ENCODE assay signal across 10 cellular contexts in genomic region chr10:16612148-16612742, GRCh38.
DNase-seq lines count a peak whose midpoint lies in the region; ATAC-seq and TF ChIP-seq lines count a peak whose summit lies in the region.
"Had no signal": no experiment of that assay in that cellular context is flagged by ENCODE, and none has a peak within 500 bp of the region (broad histone marks: within the 10 kb centered on the region; RNA-seq: fewer than 3 reads in every experiment).

No MANE protein-coding gene starts in this region.

- peak; percentile 36 for ATAC-seq in activated CD4-positive, alpha-beta T cell treated with anti-CD3 and anti-CD28 coated beads for 36 hours
- no peak for ATAC-seq in HG02840 (IDR thresholded peaks at IDR 0.05; ENCODE audit: low FRiP score, unreplicated experiment)
- ATAC-seq: heart left ventricle had no signal

- H3K9me3 Mint-ChIP-seq in activated CD4-positive, alpha-beta T cell treated with anti-CD3 and anti-CD28 coated beads for 36 hours (ENCODE audit: low read depth), result peaks cover 19% of the 10 kb centered on the region
- H3K9me3 Mint-ChIP-seq in endothelial cell (ENCODE audit: unreplicated experiment), result peaks cover 4% of the 10 kb centered on the region
- H3K9me3 Mint-ChIP-seq in progenitor cell of endocrine pancreas (ENCODE audit: low read depth), result peaks cover 17% of the 10 kb centered on the region

- no peaks in the 10 kb centered on the region for H3K4me1 Mint-ChIP-seq in activated CD4-positive, alpha-beta T cell treated with anti-CD3 and anti-CD28 coated beads for 36 hours
- no peaks in the 10 kb centered on the region for H3K4me1 Mint-ChIP-seq in endothelial cell (ENCODE audit: unreplicated experiment)
- H3K4me1 Mint-ChIP-seq in progenitor cell of endocrine pancreas (ENCODE audit: low read depth), result no peaks in the 10 kb centered on the region

- DNase-seq in activated CD4-positive, alpha-beta T cell treated with anti-CD3 and anti-CD28 coated beads for 36 hours, result peak; percentile 33
- DNase-seq in activated CD4-positive, alpha-beta T cell treated with anti-CD3 and anti-CD28 coated beads for 1 hour, result no peak
- peak; percentile 33 for DNase-seq in NCI-H460 (ENCODE audit: extremely low read depth, low read depth)
- peak; percentile 60 for DNase-seq in endothelial cell (ENCODE audit: low spot score)
- peak; percentile 37 for DNase-seq in progenitor cell of endocrine pancreas (ENCODE audit: low spot score, unreplicated experiment)
- DNase-seq in occipital lobe (lab: John Stamatoyannopoulos, UW), result no peak
- no peak for DNase-seq in left ventricle myocardium inferior
- DNase-seq: activated effector memory CD4-positive, alpha-beta T cell treated with anti-CD3 and anti-CD28 coated beads, Interleukin-2, amount 50 U/mL, for 16 hours; heart left ventricle had no signal

- no peak overlapping the region for H3K4me3 ChIP-seq in left ventricle myocardium inferior
- H3K4me3 ChIP-seq: heart left ventricle had no signal

- H3K27me3 ChIP-seq in left ventricle myocardium inferior (ENCODE audit: low read depth), result no peaks in the 10 kb centered on the region
- H3K27me3 ChIP-seq: heart left ventricle had no signal

- H3K27me3 Mint-ChIP-seq in activated CD4-positive, alpha-beta T cell treated with anti-CD3 and anti-CD28 coated beads for 36 hours, result no peaks in the 10 kb centered on the region
- H3K27me3 Mint-ChIP-seq in endothelial cell (ENCODE audit: unreplicated experiment), result peaks cover 9% of the 10 kb centered on the region
- no peaks in the 10 kb centered on the region for H3K27me3 Mint-ChIP-seq in progenitor cell of endocrine pancreas

- H3K9me3 ChIP-seq in left ventricle myocardium inferior (replicated peaks), result peaks cover 22% of the 10 kb centered on the region

- intact Hi-C loops in activated CD4-positive, alpha-beta T cell treated with anti-CD3 and anti-CD28 coated beads for 36 hours (cut with DNase I, micrococcal nuclease), result loop anchor here in 1 of 2 experiments (5.0 kb wide), 1 partner anchor 60 kb away; no protein-coding TSS in a partner anchor
- intact Hi-C loops in left ventricle myocardium inferior (cut with micrococcal nuclease), result no loop called here

- no peaks in the 10 kb centered on the region for H3K36me3 ChIP-seq in left ventricle myocardium inferior
- H3K36me3 ChIP-seq: heart left ventricle had no signal

- no peak for TF ChIP-seq CTCF in endothelial cell (IDR thresholded peaks at IDR 0.05; ENCODE audit: unreplicated experiment)
- TF ChIP-seq CTCF in progenitor cell of endocrine pancreas (IDR thresholded peaks at IDR 0.05; ENCODE audit: unreplicated experiment), result no peak
- no peak for TF ChIP-seq CTCF in left ventricle myocardium inferior (IDR thresholded peaks at IDR 0.05; ENCODE audit: borderline replicate concordance)

- no peak overlapping the region for H3K27ac Mint-ChIP-seq in activated CD4-positive, alpha-beta T cell treated with anti-CD3 and anti-CD28 coated beads for 36 hours
- H3K27ac Mint-ChIP-seq in endothelial cell (ENCODE audit: unreplicated experiment) (no peak overlapping the region), progenitor cell of endocrine pancreas (no peak overlapping the region)

- POLR2A ChIA-PET in activated CD4-positive, alpha-beta T cell treated with anti-CD3 and anti-CD28 coated beads for 36 hours (lab: Charles Lee), result no interaction called here

- no peak overlapping the region for H3K4me3 Mint-ChIP-seq in activated CD4-positive, alpha-beta T cell treated with anti-CD3 and anti-CD28 coated beads for 36 hours
- no peak overlapping the region for H3K4me3 Mint-ChIP-seq in endothelial cell (ENCODE audit: unreplicated experiment)
- no peak overlapping the region for H3K4me3 Mint-ChIP-seq in progenitor cell of endocrine pancreas (ENCODE audit: low read depth)

- H3K36me3 Mint-ChIP-seq in activated CD4-positive, alpha-beta T cell treated with anti-CD3 and anti-CD28 coated beads for 36 hours (ENCODE audit: low read depth), result peaks cover 21% of the 10 kb centered on the region
- H3K36me3 Mint-ChIP-seq in endothelial cell (ENCODE audit: low read depth, unreplicated experiment) (no peaks in the 10 kb centered on the region), progenitor cell of endocrine pancreas (ENCODE audit: insufficient read depth) (peaks cover 5% of the 10 kb centered on the region)

- H3K4me1 ChIP-seq in left ventricle myocardium inferior, result peaks cover 6% of the 10 kb centered on the region

- CTCF ChIA-PET in activated CD4-positive, alpha-beta T cell treated with anti-CD3 and anti-CD28 coated beads for 36 hours (lab: Charles Lee), result no interaction called here

- H3K27ac ChIP-seq in left ventricle myocardium inferior (replicated peaks), result no peak overlapping the region
- H3K27ac ChIP-seq: heart left ventricle had no signal

Comparison
In these comparisons a context has a peak if more than half of its experiments do, and no peak if none do; other contexts are left out.
1. DNase-seq: peak in activated CD4-positive, alpha-beta T cell treated with anti-CD3 and anti-CD28 coated beads for 36 hours (single experiment), NCI-H460 (single experiment), endothelial cell (single experiment) and progenitor cell of endocrine pancreas (single experiment); none in activated CD4-positive, alpha-beta T cell treated with anti-CD3 and anti-CD28 coated beads for 1 hour (single experiment), occipital lobe (single experiment) and left ventricle myocardium inferior (single experiment).